1 cellular context compared by ENCODE assay signal in genomic region chr20:31720486-31721407, GRCh38.
TF ChIP-seq lines count a peak whose summit lies in the region.

No MANE protein-coding gene starts in this region.

TF ChIP-seq in HepG2, 621 proteins besides CTCF, POLR2A, EP300 and RAD21 (continued from another document):
- TF ChIP-seq ZNF318 (CRISPR knock-in tag; IDR thresholded peaks at IDR 0.05) = peak; percentile 73; the same call in 1 of the 2 replicates
- peak; percentile 65 for TF ChIP-seq TBL1XR1 (IDR thresholded peaks at IDR 0.05; ENCODE audit: borderline replicate concordance, low read length, partially characterized antibody)
- no peak for TF ChIP-seq PCBP2 (optimal IDR thresholded peaks at IDR 0.05; ENCODE audit: low read depth, low read length, poor library complexity, severe bottlenecking)
- TF ChIP-seq KLF11 (CRISPR knock-in tag; IDR thresholded peaks at IDR 0.05) = peak; percentile 79
- TF ChIP-seq MTA3 (CRISPR knock-in tag; IDR thresholded peaks at IDR 0.05) = no peak
- TF ChIP-seq ZFP1 (CRISPR knock-in tag; IDR thresholded peaks at IDR 0.05) = peak; percentile 76; the same call in 1 of the 2 replicates
- TF ChIP-seq ZNF790 (CRISPR knock-in tag; IDR thresholded peaks at IDR 0.05; ENCODE audit: borderline replicate concordance) = peak; percentile 42; the same call in 1 of the 2 replicates
- peak; percentile 65; the same call in 1 of the 2 replicates for TF ChIP-seq ZNF362 (CRISPR knock-in tag; IDR thresholded peaks at IDR 0.05; ENCODE audit: borderline replicate concordance)
- TF ChIP-seq SATB2 (CRISPR knock-in tag; IDR thresholded peaks at IDR 0.05) = peak; percentile 83; the same call in 1 of the 2 replicates
- TF ChIP-seq TAF1 (CRISPR knock-in tag; IDR thresholded peaks at IDR 0.05) = peak; percentile 74
- TF ChIP-seq, protein P1, sequence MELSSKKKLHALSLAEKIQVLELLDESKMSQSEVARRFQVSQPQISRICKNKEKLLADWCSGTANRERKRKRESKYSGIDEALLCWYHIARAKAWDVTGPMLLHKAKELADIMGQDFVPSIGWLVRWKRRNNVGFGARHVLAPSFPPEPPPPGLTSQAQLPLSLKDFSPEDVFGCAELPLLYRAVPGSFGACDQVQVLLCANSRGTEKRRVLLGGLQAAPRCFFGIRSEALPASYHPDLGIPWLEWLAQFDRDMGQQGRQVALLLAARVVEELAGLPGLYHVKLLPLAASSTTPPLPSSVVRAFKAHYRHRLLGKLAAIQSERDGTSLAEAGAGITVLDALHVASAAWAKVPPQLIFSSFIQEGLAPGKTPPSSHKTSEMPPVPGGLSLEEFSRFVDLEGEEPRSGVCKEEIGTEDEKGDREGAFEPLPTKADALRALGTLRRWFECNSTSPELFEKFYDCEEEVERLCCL (CRISPR knock-in tag; IDR thresholded peaks at IDR 0.05; ENCODE audit: borderline replicate concordance) = peak; percentile 91
- TF ChIP-seq, protein P2, sequence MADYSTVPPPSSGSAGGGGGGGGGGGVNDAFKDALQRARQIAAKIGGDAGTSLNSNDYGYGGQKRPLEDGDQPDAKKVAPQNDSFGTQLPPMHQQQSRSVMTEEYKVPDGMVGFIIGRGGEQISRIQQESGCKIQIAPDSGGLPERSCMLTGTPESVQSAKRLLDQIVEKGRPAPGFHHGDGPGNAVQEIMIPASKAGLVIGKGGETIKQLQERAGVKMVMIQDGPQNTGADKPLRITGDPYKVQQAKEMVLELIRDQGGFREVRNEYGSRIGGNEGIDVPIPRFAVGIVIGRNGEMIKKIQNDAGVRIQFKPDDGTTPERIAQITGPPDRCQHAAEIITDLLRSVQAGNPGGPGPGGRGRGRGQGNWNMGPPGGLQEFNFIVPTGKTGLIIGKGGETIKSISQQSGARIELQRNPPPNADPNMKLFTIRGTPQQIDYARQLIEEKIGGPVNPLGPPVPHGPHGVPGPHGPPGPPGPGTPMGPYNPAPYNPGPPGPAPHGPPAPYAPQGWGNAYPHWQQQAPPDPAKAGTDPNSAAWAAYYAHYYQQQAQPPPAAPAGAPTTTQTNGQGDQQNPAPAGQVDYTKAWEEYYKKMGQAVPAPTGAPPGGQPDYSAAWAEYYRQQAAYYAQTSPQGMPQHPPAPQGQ (CRISPR knock-in tag; IDR thresholded peaks at IDR 0.05; ENCODE audit: borderline replicate concordance) = no peak
- TF ChIP-seq, protein P3, sequence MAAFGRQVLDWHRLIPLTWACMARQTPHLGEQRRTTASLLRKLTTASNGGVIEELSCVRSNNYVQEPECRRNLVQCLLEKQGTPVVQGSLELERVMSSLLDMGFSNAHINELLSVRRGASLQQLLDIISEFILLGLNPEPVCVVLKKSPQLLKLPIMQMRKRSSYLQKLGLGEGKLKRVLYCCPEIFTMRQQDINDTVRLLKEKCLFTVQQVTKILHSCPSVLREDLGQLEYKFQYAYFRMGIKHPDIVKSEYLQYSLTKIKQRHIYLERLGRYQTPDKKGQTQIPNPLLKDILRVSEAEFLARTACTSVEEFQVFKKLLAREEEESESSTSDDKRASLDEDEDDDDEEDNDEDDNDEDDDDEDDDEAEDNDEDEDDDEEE (CRISPR knock-in tag; IDR thresholded peaks at IDR 0.05) = 0 out of 2 replicates have a peak, but pooled peaks have one; percentile 38
- 0 out of 2 replicates have a peak, but pooled peaks have one; percentile 26 for TF ChIP-seq ZNF251 (CRISPR knock-in tag; IDR thresholded peaks at IDR 0.05)
- TF ChIP-seq ZNF607 (CRISPR knock-in tag; IDR thresholded peaks at IDR 0.05; ENCODE audit: borderline replicate concordance) = peak; percentile 91; the same call in 1 of the 2 replicates
- TF ChIP-seq ZNF720 (CRISPR knock-in tag; IDR thresholded peaks at IDR 0.05) = 0 out of 2 replicates have a peak, but pooled peaks have one; percentile 27
- peak; percentile 90 for TF ChIP-seq SKIL (CRISPR knock-in tag; IDR thresholded peaks at IDR 0.05; ENCODE audit: borderline replicate concordance)
- no peak for TF ChIP-seq ZNF121 (CRISPR knock-in tag; IDR thresholded peaks at IDR 0.05)
- no peak for TF ChIP-seq ATF7 (IDR thresholded peaks at IDR 0.05)
- peak; percentile 73; the same call in 1 of the 2 replicates for TF ChIP-seq ATF7 (CRISPR knock-in tag; IDR thresholded peaks at IDR 0.05)
- TF ChIP-seq, protein P4, sequence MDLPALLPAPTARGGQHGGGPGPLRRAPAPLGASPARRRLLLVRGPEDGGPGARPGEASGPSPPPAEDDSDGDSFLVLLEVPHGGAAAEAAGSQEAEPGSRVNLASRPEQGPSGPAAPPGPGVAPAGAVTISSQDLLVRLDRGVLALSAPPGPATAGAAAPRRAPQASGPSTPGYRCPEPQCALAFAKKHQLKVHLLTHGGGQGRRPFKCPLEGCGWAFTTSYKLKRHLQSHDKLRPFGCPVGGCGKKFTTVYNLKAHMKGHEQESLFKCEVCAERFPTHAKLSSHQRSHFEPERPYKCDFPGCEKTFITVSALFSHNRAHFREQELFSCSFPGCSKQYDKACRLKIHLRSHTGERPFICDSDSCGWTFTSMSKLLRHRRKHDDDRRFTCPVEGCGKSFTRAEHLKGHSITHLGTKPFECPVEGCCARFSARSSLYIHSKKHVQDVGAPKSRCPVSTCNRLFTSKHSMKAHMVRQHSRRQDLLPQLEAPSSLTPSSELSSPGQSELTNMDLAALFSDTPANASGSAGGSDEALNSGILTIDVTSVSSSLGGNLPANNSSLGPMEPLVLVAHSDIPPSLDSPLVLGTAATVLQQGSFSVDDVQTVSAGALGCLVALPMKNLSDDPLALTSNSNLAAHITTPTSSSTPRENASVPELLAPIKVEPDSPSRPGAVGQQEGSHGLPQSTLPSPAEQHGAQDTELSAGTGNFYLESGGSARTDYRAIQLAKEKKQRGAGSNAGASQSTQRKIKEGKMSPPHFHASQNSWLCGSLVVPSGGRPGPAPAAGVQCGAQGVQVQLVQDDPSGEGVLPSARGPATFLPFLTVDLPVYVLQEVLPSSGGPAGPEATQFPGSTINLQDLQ (CRISPR knock-in tag; IDR thresholded peaks at IDR 0.05) = no peak
- TF ChIP-seq, protein P5, sequence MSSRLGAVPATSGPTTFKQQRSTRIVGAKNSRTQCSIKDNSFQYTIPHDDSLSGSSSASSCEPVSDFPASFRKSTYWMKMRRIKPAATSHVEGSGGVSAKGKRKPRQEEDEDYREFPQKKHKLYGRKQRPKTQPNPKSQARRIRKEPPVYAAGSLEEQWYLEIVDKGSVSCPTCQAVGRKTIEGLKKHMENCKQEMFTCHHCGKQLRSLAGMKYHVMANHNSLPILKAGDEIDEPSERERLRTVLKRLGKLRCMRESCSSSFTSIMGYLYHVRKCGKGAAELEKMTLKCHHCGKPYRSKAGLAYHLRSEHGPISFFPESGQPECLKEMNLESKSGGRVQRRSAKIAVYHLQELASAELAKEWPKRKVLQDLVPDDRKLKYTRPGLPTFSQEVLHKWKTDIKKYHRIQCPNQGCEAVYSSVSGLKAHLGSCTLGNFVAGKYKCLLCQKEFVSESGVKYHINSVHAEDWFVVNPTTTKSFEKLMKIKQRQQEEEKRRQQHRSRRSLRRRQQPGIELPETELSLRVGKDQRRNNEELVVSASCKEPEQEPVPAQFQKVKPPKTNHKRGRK (CRISPR knock-in tag; IDR thresholded peaks at IDR 0.05) = no peak
- peak; percentile 98 for TF ChIP-seq ZNF691 (CRISPR knock-in tag; IDR thresholded peaks at IDR 0.05; ENCODE audit: borderline replicate concordance, low read depth)
- no peak for TF ChIP-seq EHMT2 (IDR thresholded peaks at IDR 0.05; ENCODE audit: borderline replicate concordance, low read depth, low read length)
- peak; percentile 79; the same call in 1 of the 2 replicates for TF ChIP-seq MIER2 (CRISPR knock-in tag; IDR thresholded peaks at IDR 0.05)
- no peak; the same call in 1 of the 2 replicates for TF ChIP-seq GPN1 (CRISPR knock-in tag; IDR thresholded peaks at IDR 0.05; ENCODE audit: borderline replicate concordance)
- TF ChIP-seq, protein P6, sequence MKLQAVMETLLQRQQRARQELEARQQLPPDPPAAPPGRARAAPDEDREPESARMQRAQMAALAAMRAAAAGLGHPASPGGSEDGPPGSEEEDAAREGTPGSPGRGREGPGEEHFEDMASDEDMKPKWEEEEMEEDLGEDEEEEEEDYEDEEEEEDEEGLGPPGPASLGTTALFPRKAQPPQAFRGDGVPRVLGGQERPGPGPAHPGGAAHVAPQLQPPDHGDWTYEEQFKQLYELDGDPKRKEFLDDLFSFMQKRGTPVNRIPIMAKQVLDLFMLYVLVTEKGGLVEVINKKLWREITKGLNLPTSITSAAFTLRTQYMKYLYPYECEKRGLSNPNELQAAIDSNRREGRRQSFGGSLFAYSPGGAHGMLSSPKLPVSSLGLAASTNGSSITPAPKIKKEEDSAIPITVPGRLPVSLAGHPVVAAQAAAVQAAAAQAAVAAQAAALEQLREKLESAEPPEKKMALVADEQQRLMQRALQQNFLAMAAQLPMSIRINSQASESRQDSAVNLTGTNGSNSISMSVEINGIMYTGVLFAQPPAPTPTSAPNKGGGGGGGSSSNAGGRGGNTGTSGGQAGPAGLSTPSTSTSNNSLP (IDR thresholded peaks at IDR 0.05; ENCODE audit: low read depth, low read length) = peak; percentile 74
